ENCODE assay signal across 8 cellular contexts in genomic region chr1:167687919-167688519, GRCh38. TPM values are rescaled to one million over a fixed set of nuclear protein-coding genes. Genes with fewer than 3 reads are reported as not detected.
DNase-seq lines count a peak whose midpoint lies in the region; ATAC-seq and TF ChIP-seq lines count a peak whose summit lies in the region.

No MANE protein-coding gene starts in this region.

- H3K4me1 ChIP-seq in lung (ENCODE audit: control insufficient read depth in 2 of 2, insufficient read depth in 2 of 2, low read length in 2 of 2) = peaks cover 1 to 2% of the 10 kb centered on the region in 2 donors

- ATAC-seq in HG03196 (IDR thresholded peaks at IDR 0.05; ENCODE audit: unreplicated experiment) (peak; percentile 52), lung (ENCODE audit: insufficient read depth, low FRiP score) (peak; percentile 68), HG03342 (IDR thresholded peaks at IDR 0.05; ENCODE audit: unreplicated experiment) (no peak)

- no peak overlapping the region for H3K27ac ChIP-seq in lung (ENCODE audit: low read depth in 1 of 2, low read length in 1 of 2)

- 25 to 30% methylated on average over 7 of the region's 7 CpGs for WGBS in lung, 2 donors

- no peaks in the 10 kb centered on the region for H3K27me3 ChIP-seq in lung (ENCODE audit: control insufficient read depth, insufficient read depth)

- peak; percentile 82 for TF ChIP-seq CTCF in GM12864 (IDR thresholded peaks at IDR 0.05; ENCODE audit: low read depth, low read length, missing control alignments)
- TF ChIP-seq CTCF in lung (IDR thresholded peaks at IDR 0.05; ENCODE audit: control extremely low read depth, extremely low read depth) = peak; percentile 84

- no peaks in the 10 kb centered on the region for H3K9me3 ChIP-seq in lung (ENCODE audit: control insufficient read depth in 2 of 2, insufficient read depth in 1 of 2, low read length in 1 of 2)

- DNase-seq in GM12864 (ENCODE audit: low read depth) (peak; percentile 77), NCI-H69 (lab: John Stamatoyannopoulos, UW) (peak; percentile 80), dermis blood vessel endothelial cell (peak; percentile 91), lung (ENCODE audit: low spot score) (peak; percentile 74)
- DNase-seq in activated CD4-positive, alpha-beta T cell treated with anti-CD3 and anti-CD28 coated beads, Interleukin-2, amount 50 U/mL, for 1 hour = peak; percentile 78
- DNase-seq in stimulated activated CD8-positive, alpha-beta memory T cell treated with anti-CD3 and anti-CD28 coated beads, Interleukin-15, amount 100 ng/mL, for 24 hours (ENCODE audit: low read depth) = peak; percentile 59

- H3K36me3 ChIP-seq in lung (ENCODE audit: control insufficient read depth in 2 of 2, insufficient read depth in 2 of 2, low read length in 2 of 2) = peaks cover 0 to 18% of the 10 kb centered on the region in 2 donors

- H3K4me3 ChIP-seq in GM12864 (ENCODE audit: low read depth, low read length) (no peak overlapping the region), lung (no peak overlapping the region)

RNA-seq across cellular contexts. Expression of gene MPZL1, which starts 33.8 kb away (rescaled TPM):
- total RNA-seq in dermis blood vessel endothelial cell = 114 and 127 TPM in 2 replicates
- total RNA-seq in lung = 100 to 1,000 TPM in 1 of 2 donors, 10 to 100 TPM in 1; 89.9 to 116 TPM
- polyA plus RNA-seq in lung = 10 to 100 TPM; 25.3 to 64.1 TPM

RNA-seq across cellular contexts. Expression of gene RCSD1, which starts 58.0 kb away (rescaled TPM):
- total RNA-seq in dermis blood vessel endothelial cell (49.2 and 55.7 TPM in 2 replicates), lung (10 to 100 TPM; 22.7 to 29.4 TPM)
- 10 to 100 TPM in 1 of 2 donors, 1 to 10 TPM in 1; 7.6 to 25.0 TPM for polyA plus RNA-seq in lung
